Comparison of ENCODE assay signal across 8 cellular contexts in the genomic region with DNA sequence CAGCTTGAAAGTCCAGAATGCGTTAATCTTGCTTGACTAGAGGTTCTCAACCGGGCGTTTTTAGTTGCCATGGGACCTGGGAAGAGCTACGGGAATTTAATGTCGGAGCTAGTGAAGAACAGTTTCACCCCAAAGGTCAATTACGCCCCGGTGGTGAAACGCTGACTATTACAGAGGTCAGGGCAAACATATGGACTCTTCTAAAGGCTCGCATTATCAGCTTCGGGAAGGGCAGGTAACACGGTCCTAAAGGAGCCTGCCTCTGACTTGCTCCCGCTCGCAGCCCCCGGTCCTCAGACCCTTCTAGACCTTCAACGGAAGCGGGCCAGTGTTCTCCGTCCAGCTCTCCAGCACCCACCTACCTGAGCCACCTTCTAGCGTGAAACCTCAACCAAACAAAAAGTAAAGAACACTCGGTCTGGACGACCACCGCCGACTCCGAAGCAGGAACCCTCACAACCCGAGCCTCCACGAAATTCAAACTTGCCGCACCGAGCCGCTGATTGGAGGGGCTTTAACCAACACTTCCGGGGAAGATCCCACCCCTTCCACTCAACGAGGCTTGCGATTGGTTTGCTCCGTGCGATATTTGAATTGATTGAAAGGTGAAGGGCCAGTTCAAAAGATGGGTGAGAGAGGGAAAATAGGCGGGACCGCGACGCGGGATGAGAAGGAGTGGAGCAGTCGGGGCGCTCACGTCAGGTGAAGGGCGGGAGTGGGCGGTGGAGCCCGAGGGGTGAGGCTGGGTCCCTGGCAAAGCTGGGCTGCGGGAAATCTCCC. TPM values are rescaled to one million over a fixed set of nuclear protein-coding genes. Genes with fewer than 3 reads are reported as not detected.
DNase-seq lines count a peak whose midpoint lies in the region; ATAC-seq and TF ChIP-seq lines count a peak whose summit lies in the region.

A gene with protein sequence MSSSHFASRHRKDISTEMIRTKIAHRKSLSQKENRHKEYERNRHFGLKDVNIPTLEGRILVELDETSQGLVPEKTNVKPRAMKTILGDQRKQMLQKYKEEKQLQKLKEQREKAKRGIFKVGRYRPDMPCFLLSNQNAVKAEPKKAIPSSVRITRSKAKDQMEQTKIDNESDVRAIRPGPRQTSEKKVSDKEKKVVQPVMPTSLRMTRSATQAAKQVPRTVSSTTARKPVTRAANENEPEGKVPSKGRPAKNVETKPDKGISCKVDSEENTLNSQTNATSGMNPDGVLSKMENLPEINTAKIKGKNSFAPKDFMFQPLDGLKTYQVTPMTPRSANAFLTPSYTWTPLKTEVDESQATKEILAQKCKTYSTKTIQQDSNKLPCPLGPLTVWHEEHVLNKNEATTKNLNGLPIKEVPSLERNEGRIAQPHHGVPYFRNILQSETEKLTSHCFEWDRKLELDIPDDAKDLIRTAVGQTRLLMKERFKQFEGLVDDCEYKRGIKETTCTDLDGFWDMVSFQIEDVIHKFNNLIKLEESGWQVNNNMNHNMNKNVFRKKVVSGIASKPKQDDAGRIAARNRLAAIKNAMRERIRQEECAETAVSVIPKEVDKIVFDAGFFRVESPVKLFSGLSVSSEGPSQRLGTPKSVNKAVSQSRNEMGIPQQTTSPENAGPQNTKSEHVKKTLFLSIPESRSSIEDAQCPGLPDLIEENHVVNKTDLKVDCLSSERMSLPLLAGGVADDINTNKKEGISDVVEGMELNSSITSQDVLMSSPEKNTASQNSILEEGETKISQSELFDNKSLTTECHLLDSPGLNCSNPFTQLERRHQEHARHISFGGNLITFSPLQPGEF (minus strand): TSS at position 485 of the 780 bp plus-strand sequence. CDS start 2,406 bp downstream, outside the sequence.

- H3K4me1 ChIP-seq in HUES48 (ENCODE audit: control insufficient read depth, insufficient read depth, low read length): peaks cover 12% of the 10 kb centered on the region
- H3K4me1 ChIP-seq in NT2/D1 (ENCODE audit: insufficient read depth, insufficient read length): no peaks in the 10 kb centered on the region
- no peaks in the 10 kb centered on the region for H3K4me1 ChIP-seq in endodermal cell (ENCODE audit: control insufficient read depth, insufficient read depth, low read length)
- H3K4me1 ChIP-seq in mesendoderm (ENCODE audit: control insufficient read depth, low read depth, low read length): peaks cover 5% of the 10 kb centered on the region

- peaks cover 36% of the 10 kb centered on the region for H3K79me2 ChIP-seq in mesendoderm (ENCODE audit: control insufficient read depth, insufficient read depth, low read length)

- no peaks in the 10 kb centered on the region for H3K27me3 ChIP-seq in HUES48 (ENCODE audit: control insufficient read depth, insufficient read depth, low read length)
- no peaks in the 10 kb centered on the region for H3K27me3 ChIP-seq in NT2/D1 (ENCODE audit: insufficient read depth, insufficient read length)
- no peaks in the 10 kb centered on the region for H3K27me3 ChIP-seq in endodermal cell (ENCODE audit: control insufficient read depth, insufficient read depth, low read length, poor library complexity, severe bottlenecking)
- H3K27me3 ChIP-seq in mesendoderm (ENCODE audit: insufficient read depth, low read length, poor library complexity): no peaks in the 10 kb centered on the region

- H4K8ac ChIP-seq in mesendoderm (ENCODE audit: low read depth, low read length): no peak within 1 kb of the TSS

- H3K23ac ChIP-seq in mesendoderm (ENCODE audit: low read length): peak within 1 kb of the TSS; percentile 91

- BruUV-seq in Calu3 (replicated peaks; lab: Mats Ljungman, UMichigan): TSS peak; percentile 71

- H3K27ac ChIP-seq in HUES48 (ENCODE audit: low read depth, low read length): peak within 1 kb of the TSS; percentile 93
- H3K27ac ChIP-seq in endodermal cell (ENCODE audit: low read depth, low read length): peak within 1 kb of the TSS; percentile 70
- peak within 1 kb of the TSS; percentile 73 for H3K27ac ChIP-seq in mesendoderm (ENCODE audit: low read depth, low read length)

- 0% methylated on average over 9 to 45 of the region's 45 CpGs for WGBS in endodermal cell (ENCODE audit: insufficient coverage in 1 of 2, insufficient read length in 1 of 2), 2 experiments
- WGBS in mesendoderm (ENCODE audit: extremely low coverage, insufficient coverage, low lambda C conversion rate): no CpG with 5 or more reads among the region's 45 CpGs

- no peak within 1 kb of the TSS for H4K5ac ChIP-seq in mesendoderm (ENCODE audit: low read length)

- peaks cover 4% of the 10 kb centered on the region for H3K79me1 ChIP-seq in mesendoderm (ENCODE audit: low read length)

- H3K4me2 ChIP-seq in mesendoderm (ENCODE audit: low read length): peak within 1 kb of the TSS; percentile 83

- DNase-seq in Calu3 (peak; percentile 91), NT2/D1 (ENCODE audit: low read depth, low spot score) (peak; percentile 90), endodermal cell (peak; percentile 98), mesendoderm (peak; percentile 99)
- peak; percentile 59 to 78 (median 74) for DNase-seq in activated CD8-positive, alpha-beta memory T cell treated with anti-CD3 and anti-CD28 coated beads for 48 hours (ENCODE audit: low read depth in 2 of 3, low spot score in 2 of 3)
- peak; percentile 72 for DNase-seq in stimulated activated CD8-positive, alpha-beta memory T cell treated with anti-CD3 and anti-CD28 coated beads, Interleukin-12 subunit alpha, Interleukin-12 subunit beta, amount 100 ng/mL, for 4 hours (ENCODE audit: low read depth)

- intact Hi-C loops in Calu3 (cut with micrococcal nuclease; ENCODE audit: unreplicated experiment): no loop called here

- peaks cover 32% of the 10 kb centered on the region for H3K36me3 Mint-ChIP-seq in Calu3 (ENCODE audit: insufficient read depth, unreplicated experiment)
- H3K36me3 Mint-ChIP-seq in endodermal cell (ENCODE audit: low read depth): peaks cover 7% of the 10 kb centered on the region

- H3K27ac Mint-ChIP-seq in Calu3 (ENCODE audit: unreplicated experiment) (peak within 1 kb of the TSS; percentile 82), endodermal cell (peak within 1 kb of the TSS; percentile 99)

- H2BK15ac ChIP-seq in mesendoderm (replicated peaks; ENCODE audit: low read depth): no peak within 1 kb of the TSS

- H3K4me3 Mint-ChIP-seq in Calu3 (ENCODE audit: low read depth, unreplicated experiment) (peak within 1 kb of the TSS; percentile 91), endodermal cell (peak within 1 kb of the TSS; percentile 96)

- peak within 1 kb of the TSS; percentile 38 for H2AK5ac ChIP-seq in mesendoderm (ENCODE audit: low read length)

- peak within 1 kb of the TSS; percentile 99 for H3K56ac ChIP-seq in mesendoderm (ENCODE audit: low read length)

- H3K9me3 Mint-ChIP-seq in Calu3 (ENCODE audit: low read depth, unreplicated experiment) (no peaks in the 10 kb centered on the region), endodermal cell (peaks cover 3% of the 10 kb centered on the region)

- CTCF ChIA-PET in Calu3 (lab: Charles Lee): interaction anchor here (0.9 to 1.6 kb wide), 3 partner anchors 79 to 241 kb away, joined by 3 to 5 read pairs (median 4); no protein-coding TSS in a partner anchor

- no peak for TF ChIP-seq CTCF in Calu3 (IDR thresholded peaks at IDR 0.05; ENCODE audit: unreplicated experiment)
- TF ChIP-seq CTCF in endodermal cell (conservative IDR thresholded peaks at IDR 0.05): no peak

- H2BK5ac ChIP-seq in mesendoderm (ENCODE audit: low read length): peak within 1 kb of the TSS; percentile 97

- ATAC-seq in GM21423 (IDR thresholded peaks at IDR 0.05; ENCODE audit: unreplicated experiment): peak; percentile 94

- H3K4me3 ChIP-seq in HUES48 (ENCODE audit: low read depth, low read length) (peak within 1 kb of the TSS; percentile 94), NT2/D1 (ENCODE audit: insufficient read length, low read depth) (peak within 1 kb of the TSS; percentile 92), endodermal cell (ENCODE audit: low read length) (peak within 1 kb of the TSS; percentile 97), mesendoderm (ENCODE audit: low read length) (peak within 1 kb of the TSS; percentile 93)

- H3K9me3 ChIP-seq in HUES48 (ENCODE audit: control insufficient read depth, insufficient read depth, low read length): no peaks in the 10 kb centered on the region
- no peaks in the 10 kb centered on the region for H3K9me3 ChIP-seq in NT2/D1 (ENCODE audit: insufficient read depth, low read length)
- H3K9me3 ChIP-seq in endodermal cell (ENCODE audit: control insufficient read depth, low read length): peaks cover 8% of the 10 kb centered on the region

- peaks cover 28% of the 10 kb centered on the region for H3K36me3 ChIP-seq in HUES48 (ENCODE audit: control insufficient read depth, insufficient read depth, low read length)
- H3K36me3 ChIP-seq in NT2/D1 (ENCODE audit: insufficient read depth, insufficient read length, low read length): peaks cover 20% of the 10 kb centered on the region
- peaks cover 4% of the 10 kb centered on the region for H3K36me3 ChIP-seq in endodermal cell (ENCODE audit: control insufficient read depth, insufficient read depth, low read length)
- no peaks in the 10 kb centered on the region for H3K36me3 ChIP-seq in mesendoderm (ENCODE audit: control insufficient read depth, insufficient read depth, low read length)

- H3K9ac ChIP-seq in HUES48 (ENCODE audit: low read depth, low read length): peak within 1 kb of the TSS; percentile 86
- peak within 1 kb of the TSS; percentile 82 for H3K9ac ChIP-seq in NT2/D1 (ENCODE audit: insufficient read length, low read depth)
- H3K9ac ChIP-seq in endodermal cell (ENCODE audit: extremely low read depth, low read length, poor library complexity, severe bottlenecking): peak within 1 kb of the TSS; percentile 61
- H3K9ac ChIP-seq in mesendoderm (ENCODE audit: low read length): peak within 1 kb of the TSS; percentile 95

- peak within 1 kb of the TSS; percentile 68 for H2BK120ac ChIP-seq in mesendoderm (ENCODE audit: low read depth, low read length)

- H3K27me3 Mint-ChIP-seq in Calu3 (ENCODE audit: unreplicated experiment) (no peaks in the 10 kb centered on the region), endodermal cell (ENCODE audit: insufficient read depth) (no peaks in the 10 kb centered on the region)

- peak within 1 kb of the TSS; percentile 92 for H3K18ac ChIP-seq in mesendoderm (ENCODE audit: low read length)

- H3K4me1 Mint-ChIP-seq in Calu3 (ENCODE audit: low read depth, unreplicated experiment) (peaks cover 33% of the 10 kb centered on the region), endodermal cell (peaks cover 23% of the 10 kb centered on the region)

- H3K4ac ChIP-seq in mesendoderm (ENCODE audit: low read depth, low read length): peak within 1 kb of the TSS; percentile 84

RNA-seq across cellular contexts. Expression of the gene that starts here (rescaled TPM):
- 48.7 and 54.3 TPM in 2 replicates for total RNA-seq in Calu3 (2022)
- 100 to 1,000 TPM in 1 of 2 donors, 10 to 100 TPM in 1; 71.1 to 112 TPM for total RNA-seq in endodermal cell
- polyA plus RNA-seq in endodermal cell (2013, experiment 1 of 2): 89.9 TPM
- polyA plus RNA-seq in endodermal cell (2013, experiment 2 of 2): 99.2 TPM
- 91.1 TPM for polyA plus RNA-seq in mesendoderm (2013, experiment 1 of 2)
- polyA plus RNA-seq in mesendoderm (2013, experiment 2 of 2): 89.4 TPM

Comparison
In these comparisons a context has a peak if more than half of its experiments do, and no peak if none do; other contexts are left out.
1. Peak in every context shown above with its lines: DNase-seq, ATAC-seq, H3K4me3 ChIP-seq and H3K27ac ChIP-seq.